Comparison of ENCODE assay signal across 38 cellular contexts in the genomic region with DNA sequence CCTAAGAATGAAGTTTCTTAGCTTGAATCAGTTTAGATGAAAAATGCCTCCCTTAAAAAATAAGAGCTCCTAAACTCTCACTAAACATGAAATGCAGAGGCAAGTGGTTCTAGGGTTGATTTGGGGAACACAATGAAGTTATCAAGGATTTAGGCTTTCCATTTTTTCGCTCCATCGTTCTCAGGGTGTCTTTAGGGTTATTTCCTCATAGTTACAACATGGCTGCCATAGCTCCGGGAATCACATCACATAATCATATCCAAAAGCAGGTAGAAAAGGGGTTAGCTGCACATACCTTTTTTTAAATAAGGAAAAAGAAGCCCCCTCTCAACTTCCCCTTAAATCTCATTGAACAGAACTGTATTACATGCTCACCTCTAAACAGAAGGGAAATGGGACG. TPM values are rescaled to one million over a fixed set of nuclear protein-coding genes. Genes with fewer than 3 reads are reported as not detected.
"Had no signal": no experiment of that assay in that cellular context is flagged by ENCODE, and none has a peak within 500 bp of the region (broad histone marks: within the 10 kb centered on the region; RNA-seq: fewer than 3 reads in every experiment).

No MANE protein-coding gene starts in this region.

- H3K4me3 ChIP-seq: adrenal gland, body of pancreas, breast epithelium had no signal

- H3K9me3 ChIP-seq: adrenal gland, body of pancreas, breast epithelium had no signal

- H3K36me3 ChIP-seq: adrenal gland, brain microvascular endothelial cell, breast epithelium had no signal

- FAIRE-seq: astrocyte, colon, TTC549 had no signal

- H3K27ac ChIP-seq: adrenal gland, body of pancreas, brain microvascular endothelial cell, breast epithelium, VCaP had no signal

- H3K27me3 ChIP-seq: adrenal gland, body of pancreas, brain microvascular endothelial cell, breast epithelium had no signal

- H3K4me1 ChIP-seq: breast epithelium had no signal

- DNase-seq: activated CD4-positive, alpha-beta memory T cell treated with anti-CD3 and anti-CD28 coated beads, Interleukin-2, amount 10 ng/mL, durations not matched to agents 7 days and 5 days; activated CD4-positive, alpha-beta T cell treated with anti-CD3 and anti-CD28 coated beads for 1 hour; activated CD4-positive, alpha-beta T cell treated with anti-CD3 and anti-CD28 coated beads for 36 hours; activated CD4-positive, alpha-beta T cell treated with anti-CD3 and anti-CD28 coated beads for 48 hours; activated CD4-positive, alpha-beta T cell treated with anti-CD3 and anti-CD28 coated beads, Interleukin-2, amount 10 ng/mL, durations not matched to agents 7 days and 5 days; activated CD4-positive, alpha-beta T cell treated with anti-CD3 and anti-CD28 coated beads, Interleukin-2, amount 50 U/mL, for 48 hours; activated CD4-positive, CD25-positive, alpha-beta regulatory T cell; activated CD8-positive, alpha-beta memory T cell treated with anti-CD3 and anti-CD28 coated beads for 24 hours; activated CD8-positive, alpha-beta memory T cell treated with anti-CD3 and anti-CD28 coated beads, Interleukin-2, amount 10 ng/mL, durations not matched to agents 7 days and 5 days; activated CD8-positive, alpha-beta T cell treated with anti-CD3 and anti-CD28 coated beads, Interleukin-2, amount 10 ng/mL, durations not matched to agents 7 days and 5 days; activated effector memory CD4-positive, alpha-beta T cell treated with anti-CD3 and anti-CD28 coated beads, Interleukin-2, amount 50 U/mL, for 16 hours; activated gamma-delta T cell treated with Interleukin-2 at 50 U/mL for 16 hours; activated naive CD4-positive, alpha-beta T cell; activated naive CD4-positive, alpha-beta T cell treated with anti-CD3 and anti-CD28 coated beads for 36 hours; activated naive CD4-positive, alpha-beta T cell treated with anti-CD3 and anti-CD28 coated beads, Interleukin-2, amount 50 U/mL, for 16 hours; activated naive CD8-positive, alpha-beta T cell treated with anti-CD3 and anti-CD28 coated beads for 36 hours; activated T-cell treated with anti-CD3 and anti-CD28 coated beads for 4 hours; activated T-cell treated with anti-CD3 and anti-CD28 coated beads, Interleukin-2, amount 50 U/mL, for 1 hour; activated T-cell treated with anti-CD3 and anti-CD28 coated beads, Interleukin-2, amount 50 U/mL, for 4 hours; activated T-cell treated with anti-CD3 and anti-CD28 coated beads, Interleukin-2, amount 50 U/mL, for 72 hours; adrenal gland; amniotic stem cell; aorta; body of pancreas; brain microvascular endothelial cell; central memory CD4-positive, alpha-beta T cell; T-helper 2 cell; T-helper 9 cell had no signal

- ATAC-seq: activated CD4-positive, alpha-beta T cell treated with anti-CD3 and anti-CD28 coated beads for 36 hours; activated CD4-positive, CD25-positive, alpha-beta regulatory T cell treated with anti-CD3 and anti-CD28 coated beads, Interleukin-2, amount 50 U/mL, for 24 hours; activated CD8-positive, alpha-beta memory T cell treated with anti-CD3 and anti-CD28 coated beads, Interleukin-2, amount 10 ng/mL, durations not matched to agents 7 days and 5 days; activated CD8-positive, alpha-beta T cell treated with anti-CD3 and anti-CD28 coated beads, Interleukin-2, amount 10 ng/mL, durations not matched to agents 7 days and 5 days; activated naive CD4-positive, alpha-beta T cell treated with anti-CD3 and anti-CD28 coated beads, Interleukin-2, amount 50 U/mL, for 72 hours; activated T-cell treated with anti-CD3 and anti-CD28 coated beads, Interleukin-2, amount 50 U/mL, for 4 hours; activated T-cell treated with anti-CD3 and anti-CD28 coated beads, Interleukin-2, amount 50 U/mL, for 72 hours; activated T-helper 17 cell treated with anti-CD3 and anti-CD28 coated beads, Interleukin-2, amount 50 U/mL, for 72 hours; body of pancreas had no signal

RNA-seq across cellular contexts. Expression of a gene that starts 21.4 kb away (rescaled TPM):
- total RNA-seq: activated CD4-positive, alpha-beta T cell treated with anti-CD3 and anti-CD28 coated beads for 36 hours; activated CD4-positive, alpha-beta T cell treated with anti-CD3 and anti-CD28 coated beads, Interleukin-2, amount 10 ng/mL, durations not matched to agents 7 days and 5 days; activated CD8-positive, alpha-beta memory T cell treated with anti-CD3 and anti-CD28 coated beads, Interleukin-2, amount 10 ng/mL, durations not matched to agents 7 days and 5 days; activated CD8-positive, alpha-beta T cell treated with anti-CD3 and anti-CD28 coated beads, Interleukin-2, amount 10 ng/mL, durations not matched to agents 7 days and 5 days; activated naive CD4-positive, alpha-beta T cell treated with anti-CD3 and anti-CD28 coated beads for 36 hours; activated naive CD4-positive, alpha-beta T cell treated with anti-CD3 and anti-CD28 coated beads, Interleukin-2, amount 50 U/mL, for 72 hours; activated naive CD8-positive, alpha-beta T cell treated with anti-CD3 and anti-CD28 coated beads for 36 hours; activated T-cell treated with anti-CD3 and anti-CD28 coated beads, Interleukin-2, amount 50 U/mL, for 4 hours; activated T-cell treated with anti-CD3 and anti-CD28 coated beads, Interleukin-2, amount 50 U/mL, for 72 hours; activated T-helper 1 cell treated with anti-CD3 and anti-CD28 coated beads, Interleukin-12 subunit alpha, Interleukin-12 subunit beta, Interleukin-2, Interleukin-4 antibody, amounts not matched to agents 30 ng/mL and 10 ng/mL and 1 ng/mL, durations not matched to agents 14 hours and 24 hours and 36 hours; activated T-helper 17 cell treated with anti-CD3 and anti-CD28 coated beads, Interleukin-2, amount 50 U/mL, for 72 hours; adrenal gland; aorta; astrocyte; body of pancreas; breast epithelium; cardiac septum had no signal
- polyA plus RNA-seq: adrenal gland, aorta had no signal

RNA-seq across cellular contexts. Expression of a gene that starts 39.4 kb away (rescaled TPM):
- total RNA-seq: activated CD4-positive, alpha-beta T cell treated with anti-CD3 and anti-CD28 coated beads for 36 hours; activated CD4-positive, alpha-beta T cell treated with anti-CD3 and anti-CD28 coated beads, Interleukin-2, amount 10 ng/mL, durations not matched to agents 7 days and 5 days; activated CD8-positive, alpha-beta T cell treated with anti-CD3 and anti-CD28 coated beads, Interleukin-2, amount 10 ng/mL, durations not matched to agents 7 days and 5 days; activated naive CD4-positive, alpha-beta T cell treated with anti-CD3 and anti-CD28 coated beads for 36 hours; activated naive CD4-positive, alpha-beta T cell treated with anti-CD3 and anti-CD28 coated beads, Interleukin-2, amount 50 U/mL, for 72 hours; activated naive CD8-positive, alpha-beta T cell treated with anti-CD3 and anti-CD28 coated beads for 36 hours; activated T-cell treated with anti-CD3 and anti-CD28 coated beads, Interleukin-2, amount 50 U/mL, for 4 hours; activated T-helper 1 cell treated with anti-CD3 and anti-CD28 coated beads, Interleukin-12 subunit alpha, Interleukin-12 subunit beta, Interleukin-2, Interleukin-4 antibody, amounts not matched to agents 30 ng/mL and 10 ng/mL and 1 ng/mL, durations not matched to agents 14 hours and 24 hours and 36 hours; aorta; astrocyte; body of pancreas had no signal
- polyA plus RNA-seq: aorta had no signal

RNA-seq across cellular contexts. Expression of a gene that starts 43.5 kb away (rescaled TPM):
- total RNA-seq: activated CD4-positive, alpha-beta memory T cell treated with anti-CD3 and anti-CD28 coated beads, Interleukin-2, amount 10 ng/mL, durations not matched to agents 7 days and 5 days; activated CD4-positive, alpha-beta T cell treated with anti-CD3 and anti-CD28 coated beads for 36 hours; activated CD4-positive, alpha-beta T cell treated with anti-CD3 and anti-CD28 coated beads, Interleukin-2, amount 10 ng/mL, durations not matched to agents 7 days and 5 days; activated CD8-positive, alpha-beta memory T cell treated with anti-CD3 and anti-CD28 coated beads, Interleukin-2, amount 10 ng/mL, durations not matched to agents 7 days and 5 days; activated CD8-positive, alpha-beta T cell treated with anti-CD3 and anti-CD28 coated beads, Interleukin-2, amount 10 ng/mL, durations not matched to agents 7 days and 5 days; activated naive CD4-positive, alpha-beta T cell treated with anti-CD3 and anti-CD28 coated beads, Interleukin-2, amount 50 U/mL, for 72 hours; activated naive CD8-positive, alpha-beta T cell treated with anti-CD3 and anti-CD28 coated beads for 36 hours; activated T-cell treated with anti-CD3 and anti-CD28 coated beads, Interleukin-2, amount 50 U/mL, for 4 hours; activated T-cell treated with anti-CD3 and anti-CD28 coated beads, Interleukin-2, amount 50 U/mL, for 72 hours; activated T-helper 1 cell treated with anti-CD3 and anti-CD28 coated beads, Interleukin-12 subunit alpha, Interleukin-12 subunit beta, Interleukin-2, Interleukin-4 antibody, amounts not matched to agents 30 ng/mL and 10 ng/mL and 1 ng/mL, durations not matched to agents 14 hours and 24 hours and 36 hours; activated T-helper 17 cell treated with anti-CD3 and anti-CD28 coated beads, Interleukin-2, amount 50 U/mL, for 72 hours; adrenal gland; aorta; astrocyte; cardiac septum had no signal
- polyA plus RNA-seq: adrenal gland had no signal
